In the genomic region with DNA sequence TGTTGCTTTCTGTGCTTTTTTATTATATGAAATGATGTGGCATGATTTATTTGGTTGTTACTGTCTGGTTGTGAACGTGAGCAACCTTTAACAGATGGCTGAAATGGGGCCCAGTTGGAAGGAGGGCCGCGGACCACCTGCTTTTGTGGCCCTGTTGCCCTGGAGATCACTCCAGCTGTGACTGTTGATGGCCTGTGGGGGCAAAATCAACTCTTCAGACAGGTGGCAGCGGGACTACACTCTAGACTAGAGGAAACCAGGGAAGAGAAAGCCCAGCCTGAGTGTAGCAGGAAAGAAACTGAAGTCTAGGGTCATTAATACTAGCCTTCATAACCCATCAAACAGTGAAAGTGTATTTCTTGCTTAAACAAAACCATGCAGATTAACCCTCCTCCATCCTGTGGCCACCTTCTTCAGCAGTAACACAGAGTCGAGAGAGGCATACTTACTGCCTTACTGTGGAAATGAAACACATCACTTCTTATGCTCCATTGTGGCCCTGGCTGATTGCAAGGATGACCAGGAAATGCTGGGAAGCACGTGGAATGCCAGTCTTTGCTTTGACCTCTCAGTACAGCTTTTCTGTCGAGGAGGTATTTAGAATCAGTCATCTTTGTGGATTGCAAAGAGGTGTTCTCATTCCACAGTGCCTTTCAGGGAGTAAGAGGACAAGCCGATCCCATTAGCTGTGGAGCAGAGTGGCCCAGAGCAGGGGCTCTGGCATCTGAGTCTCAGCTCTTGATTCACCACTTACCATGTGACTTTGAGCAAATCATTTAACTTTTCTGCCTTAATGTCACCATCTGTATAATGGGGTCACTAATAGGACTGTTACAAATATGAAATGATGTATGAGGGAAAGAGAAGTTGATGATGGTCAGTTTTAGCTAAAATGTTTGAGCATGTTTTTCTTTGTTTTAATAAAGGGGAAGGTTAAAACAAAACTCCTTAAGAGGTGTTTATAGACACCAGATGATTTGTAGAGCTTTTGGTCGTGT, we compare ENCODE assay signal across 9 cellular contexts.
DNase-seq lines count a peak whose midpoint lies in the region; ATAC-seq and FAIRE-seq lines count a peak whose summit lies in the region.
"Had no signal": no experiment of that assay in that cellular context is flagged by ENCODE, and none has a peak within 500 bp of the region (broad histone marks: within the 10 kb centered on the region; RNA-seq: fewer than 3 reads in every experiment).

No MANE protein-coding gene starts in this region.

- H3K9me3 Mint-ChIP-seq in CD4-positive, CD25-positive, alpha-beta regulatory T cell: no peaks in the 10 kb centered on the region
- H3K9me3 Mint-ChIP-seq in activated T-cell treated with anti-CD3 and anti-CD28 coated beads, Interleukin-2, amount 50 U/mL, for 24 hours: no peaks in the 10 kb centered on the region

- no peaks in the 10 kb centered on the region for H3K27me3 ChIP-seq in CD4-positive, CD25-positive, alpha-beta regulatory T cell (ENCODE audit: control insufficient read depth, insufficient read depth, low read length)
- H3K27me3 ChIP-seq in mesenchymal stem cell (ENCODE audit: control insufficient read depth in 1 of 2, insufficient read depth in 1 of 2, low read length in 2 of 2): no peaks in the 10 kb centered on the region

- peak; percentile 60 for FAIRE-seq in HTR-8/SVneo (lab: Jason Lieb, UNC)

- H3K27ac Mint-ChIP-seq in CD4-positive, CD25-positive, alpha-beta regulatory T cell: peak overlapping the region; percentile 33 to 86 (median 37)
- no peak overlapping the region for H3K27ac Mint-ChIP-seq in activated T-cell treated with anti-CD3 and anti-CD28 coated beads, Interleukin-2, amount 50 U/mL, for 24 hours

- H4K91ac ChIP-seq in mesenchymal stem cell (ENCODE audit: low read length): no peak overlapping the region

- H3K14ac ChIP-seq in mesenchymal stem cell (ENCODE audit: low read length in 2 of 2): no peak overlapping the region

- H3K4me1 Mint-ChIP-seq in CD4-positive, CD25-positive, alpha-beta regulatory T cell: peaks cover 26 to 74% (median 44%) of the 10 kb centered on the region in 4 donors
- H3K4me1 Mint-ChIP-seq in activated T-cell treated with anti-CD3 and anti-CD28 coated beads, Interleukin-2, amount 50 U/mL, for 24 hours (ENCODE audit: low read depth): peaks cover 21% of the 10 kb centered on the region

- no peak for ATAC-seq in CD4-positive, CD25-positive, alpha-beta regulatory T cell (ENCODE audit: low read depth in 2 of 2)
- ATAC-seq in activated CD4-positive, CD25-positive, alpha-beta regulatory T cell treated with anti-CD3 and anti-CD28 coated beads, Interleukin-2, amount 50 U/mL, for 24 hours: no peak

- no peak overlapping the region for H3K27ac ChIP-seq in CD4-positive, CD25-positive, alpha-beta regulatory T cell (ENCODE audit: insufficient read depth, low read length, poor library complexity, severe bottlenecking)
- no peak overlapping the region for H3K27ac ChIP-seq in mesenchymal stem cell (ENCODE audit: low read length, poor library complexity, severe bottlenecking)
- H3K27ac ChIP-seq: C4-2B had no signal

- H3K79me1 ChIP-seq in mesenchymal stem cell (replicated peaks; ENCODE audit: low read length, poor library complexity, severe bottlenecking): peaks cover 21% of the 10 kb centered on the region

- H3K4me3 Mint-ChIP-seq in CD4-positive, CD25-positive, alpha-beta regulatory T cell: no peak overlapping the region
- H3K4me3 Mint-ChIP-seq in activated T-cell treated with anti-CD3 and anti-CD28 coated beads, Interleukin-2, amount 50 U/mL, for 24 hours: no peak overlapping the region

- H3K4me3 ChIP-seq in CD4-positive, CD25-positive, alpha-beta regulatory T cell (ENCODE audit: low read depth, low read length): no peak overlapping the region
- H3K4me3 ChIP-seq in mesenchymal stem cell (ENCODE audit: insufficient read depth in 1 of 2, low read depth in 1 of 2, low read length in 2 of 2): no peak overlapping the region

- peaks cover 3% of the 10 kb centered on the region for H3K36me3 Mint-ChIP-seq in CD4-positive, CD25-positive, alpha-beta regulatory T cell
- peaks cover 3% of the 10 kb centered on the region for H3K36me3 Mint-ChIP-seq in activated T-cell treated with anti-CD3 and anti-CD28 coated beads, Interleukin-2, amount 50 U/mL, for 24 hours (ENCODE audit: low read depth)

- WGBS in mesenchymal stem cell: 57% methylated on average over 7 of the region's 9 CpGs

- no peak overlapping the region for H4K8ac ChIP-seq in mesenchymal stem cell (ENCODE audit: low read length)

- H2BK120ac ChIP-seq in mesenchymal stem cell (ENCODE audit: low read depth, low read length): no peak overlapping the region

- H2AFZ ChIP-seq in mesenchymal stem cell (ENCODE audit: low read depth, low read length): peak overlapping the region; percentile 32

- no peak overlapping the region for H2BK5ac ChIP-seq in mesenchymal stem cell (ENCODE audit: low read depth, low read length, poor library complexity, severe bottlenecking)

- no peak for DNase-seq in CD4-positive, CD25-positive, alpha-beta regulatory T cell
- DNase-seq in HTR-8/SVneo (ENCODE audit: insufficient read length, low spot score): no peak
- peak; percentile 79 to 83 for DNase-seq in SHP77 (lab: John Stamatoyannopoulos, UW)
- DNase-seq in mesenchymal stem cell: no peak
- no peak for DNase-seq in stimulated activated CD4-positive, alpha-beta T cell treated with anti-CD3 and anti-CD28 coated beads, Interleukin-12 subunit alpha, Interleukin-12 subunit beta, amount 100 ng/mL, for 4 hours
- DNase-seq in EL: no peak
- no peak for DNase-seq in activated T-cell treated with anti-CD3 and anti-CD28 coated beads, Interleukin-2, amount 50 U/mL, for 24 hours

- H3K9ac ChIP-seq in mesenchymal stem cell (ENCODE audit: low read length): no peak overlapping the region

- no peak overlapping the region for H2BK15ac ChIP-seq in mesenchymal stem cell (ENCODE audit: low read depth, poor library complexity, severe bottlenecking)

- H3K4ac ChIP-seq in mesenchymal stem cell (ENCODE audit: low read depth in 1 of 2, low read length in 2 of 2): no peak overlapping the region

- peak overlapping the region in 1 of 2 experiments; percentile 34 for H3K18ac ChIP-seq in mesenchymal stem cell (ENCODE audit: low read depth in 1 of 2, low read length in 2 of 2)

- H2AK5ac ChIP-seq in mesenchymal stem cell (ENCODE audit: low read length, severe bottlenecking): peak overlapping the region; percentile 40

- H3K36me3 ChIP-seq in CD4-positive, CD25-positive, alpha-beta regulatory T cell (ENCODE audit: control insufficient read depth, insufficient read depth, low read length): no peaks in the 10 kb centered on the region
- no peaks in the 10 kb centered on the region for H3K36me3 ChIP-seq in mesenchymal stem cell (ENCODE audit: control insufficient read depth in 1 of 2, insufficient read depth in 2 of 2, low read depth in 1 of 2, low read length in 2 of 2)

- no peak overlapping the region for H3K23ac ChIP-seq in mesenchymal stem cell (ENCODE audit: low read length in 2 of 2)

- H3K27me3 Mint-ChIP-seq in CD4-positive, CD25-positive, alpha-beta regulatory T cell: no peaks in the 10 kb centered on the region
- no peaks in the 10 kb centered on the region for H3K27me3 Mint-ChIP-seq in activated T-cell treated with anti-CD3 and anti-CD28 coated beads, Interleukin-2, amount 50 U/mL, for 24 hours

- H3K9me3 ChIP-seq in CD4-positive, CD25-positive, alpha-beta regulatory T cell (ENCODE audit: control insufficient read depth in 2 of 2, low read length in 2 of 2): no peaks in the 10 kb centered on the region
- no peaks in the 10 kb centered on the region for H3K9me3 ChIP-seq in mesenchymal stem cell (ENCODE audit: control insufficient read depth, low read length)

- peaks cover 4% of the 10 kb centered on the region for H3K4me1 ChIP-seq in CD4-positive, CD25-positive, alpha-beta regulatory T cell (ENCODE audit: control insufficient read depth, insufficient read depth, low read length, poor library complexity, severe bottlenecking)
- H3K4me1 ChIP-seq in mesenchymal stem cell (ENCODE audit: control insufficient read depth, insufficient read depth, low read depth, low read length): peaks cover 35% of the 10 kb centered on the region

- no peak overlapping the region for H3K4me2 ChIP-seq in mesenchymal stem cell (ENCODE audit: low read length, poor library complexity, severe bottlenecking)

- peak overlapping the region in 1 of 2 experiments; percentile 30 for H2BK12ac ChIP-seq in mesenchymal stem cell (ENCODE audit: low read length in 2 of 2)

Comparison
In these comparisons a context has a peak if more than half of its experiments do, and no peak if none do; other contexts are left out.
1. DNase-seq: peak in SHP77 (2 of 2); none in CD4-positive, CD25-positive, alpha-beta regulatory T cell (0 of 3), HTR-8/SVneo (single experiment), mesenchymal stem cell (single experiment), stimulated activated CD4-positive, alpha-beta T cell treated with anti-CD3 and anti-CD28 coated beads, Interleukin-12 subunit alpha, Interleukin-12 subunit beta, amount 100 ng/mL, for 4 hours (single experiment), EL (single experiment) and activated T-cell treated with anti-CD3 and anti-CD28 coated beads, Interleukin-2, amount 50 U/mL, for 24 hours (single experiment).